In genomic region chr13:24038405-24038804, GRCh38 we compare ENCODE assay signal across 11 cellular contexts.
DNase-seq lines count a peak whose midpoint lies in the region; ATAC-seq and TF ChIP-seq lines count a peak whose summit lies in the region.
"Had no signal": no experiment of that assay in that cellular context is flagged by ENCODE, and none has a peak within 500 bp of the region (broad histone marks: within the 10 kb centered on the region; RNA-seq: fewer than 3 reads in every experiment).

No MANE protein-coding gene starts in this region.

- no peak overlapping the region for H3K4ac ChIP-seq in mesenchymal stem cell (ENCODE audit: low read depth in 1 of 2, low read length in 2 of 2)

- in situ Hi-C loops in astrocyte of the spinal cord (cut with HindIII; ENCODE audit: low sequenced_read_pairs) = no loop called here

- H3K27ac Mint-ChIP-seq in activated naive CD4-positive, alpha-beta T cell treated with anti-CD3 and anti-CD28 coated beads for 36 hours = no peak overlapping the region
- H3K27ac Mint-ChIP-seq: IgD-negative memory B cell had no signal

- WGBS in mesenchymal stem cell = 45% methylated on average over 6 of the region's 9 CpGs

- H3K4me1 ChIP-seq in mesenchymal stem cell (ENCODE audit: control insufficient read depth, insufficient read depth, low read depth, low read length) = peaks cover 12% of the 10 kb centered on the region
- H3K4me1 ChIP-seq in uterus = peaks cover 6 to 7% of the 10 kb centered on the region in 2 donors
- peaks cover 9 to 14% of the 10 kb centered on the region in 2 donors for H3K4me1 ChIP-seq in left lung

- no peaks in the 10 kb centered on the region for H3K36me3 Mint-ChIP-seq in activated naive CD4-positive, alpha-beta T cell treated with anti-CD3 and anti-CD28 coated beads for 36 hours (ENCODE audit: low read depth)
- H3K36me3 Mint-ChIP-seq: IgD-negative memory B cell had no signal

- H2BK5ac ChIP-seq in mesenchymal stem cell (ENCODE audit: low read depth, low read length, poor library complexity, severe bottlenecking) = no peak overlapping the region

- H3K14ac ChIP-seq in mesenchymal stem cell (ENCODE audit: low read length in 2 of 2) = no peak overlapping the region

- no peak overlapping the region for H3K18ac ChIP-seq in mesenchymal stem cell (ENCODE audit: low read depth in 1 of 2, low read length in 2 of 2)

- ATAC-seq in left lung (no peak), GM19452 (IDR thresholded peaks at IDR 0.05; ENCODE audit: unreplicated experiment) (no peak), Right ventricle myocardium superior (ENCODE audit: poor library complexity) (no peak)
- ATAC-seq: activated CD4-positive, CD25-positive, alpha-beta regulatory T cell treated with anti-CD3 and anti-CD28 coated beads, Interleukin-2, amount 50 U/mL, for 24 hours had no signal

- H3K4me1 Mint-ChIP-seq in activated naive CD4-positive, alpha-beta T cell treated with anti-CD3 and anti-CD28 coated beads for 36 hours (ENCODE audit: low read depth) = peaks cover 4% of the 10 kb centered on the region
- H3K4me1 Mint-ChIP-seq: IgD-negative memory B cell had no signal

- H3K27ac ChIP-seq in mesenchymal stem cell (ENCODE audit: low read length, poor library complexity, severe bottlenecking) = peak overlapping the region; percentile 33
- H3K27ac ChIP-seq in uterus = peak overlapping the region; percentile 20 to 34
- H3K27ac ChIP-seq in left lung = no peak overlapping the region
- H3K27ac ChIP-seq: thyroid gland had no signal

- peak overlapping the region; percentile 29 for H3K9ac ChIP-seq in mesenchymal stem cell (ENCODE audit: low read length)

- no peak overlapping the region for H3K4me3 Mint-ChIP-seq in activated naive CD4-positive, alpha-beta T cell treated with anti-CD3 and anti-CD28 coated beads for 36 hours
- H3K4me3 Mint-ChIP-seq: IgD-negative memory B cell had no signal

- H4K91ac ChIP-seq in mesenchymal stem cell (ENCODE audit: low read length) = no peak overlapping the region

- H3K9me3 Mint-ChIP-seq in activated naive CD4-positive, alpha-beta T cell treated with anti-CD3 and anti-CD28 coated beads for 36 hours = no peaks in the 10 kb centered on the region

- no peak overlapping the region for H2BK120ac ChIP-seq in mesenchymal stem cell (ENCODE audit: low read depth, low read length)

- intact Hi-C loops in activated naive CD4-positive, alpha-beta T cell treated with anti-CD3 and anti-CD28 coated beads for 36 hours (cut with micrococcal nuclease) = no loop called here
- intact Hi-C loops in uterus (cut with DNase I; ENCODE audit: low total_unique reads) (no loop called here), left lung (cut with DNase I) (no loop called here), Right ventricle myocardium superior (cut with DNase I) (no loop called here)

- no peaks in the 10 kb centered on the region for H3K36me3 ChIP-seq in mesenchymal stem cell (ENCODE audit: control insufficient read depth in 1 of 2, insufficient read depth in 2 of 2, low read depth in 1 of 2, low read length in 2 of 2)
- H3K36me3 ChIP-seq in uterus = no peaks in the 10 kb centered on the region
- H3K36me3 ChIP-seq in left lung = no peaks in the 10 kb centered on the region
- H3K36me3 ChIP-seq: thyroid gland had no signal

- H2AFZ ChIP-seq in mesenchymal stem cell (ENCODE audit: low read depth, low read length) = no peak overlapping the region

- no peaks in the 10 kb centered on the region for H3K27me3 ChIP-seq in mesenchymal stem cell (ENCODE audit: control insufficient read depth in 1 of 2, insufficient read depth in 1 of 2, low read length in 2 of 2)
- H3K27me3 ChIP-seq in uterus = no peaks in the 10 kb centered on the region
- no peaks in the 10 kb centered on the region for H3K27me3 ChIP-seq in left lung
- H3K27me3 ChIP-seq: thyroid gland had no signal

- peak overlapping the region in 1 of 2 experiments; percentile 27 for H2BK12ac ChIP-seq in mesenchymal stem cell (ENCODE audit: low read length in 2 of 2)

- no peak overlapping the region for H3K23ac ChIP-seq in mesenchymal stem cell (ENCODE audit: low read length in 2 of 2)

- H3K4me3 ChIP-seq in astrocyte of the spinal cord (ENCODE audit: low read depth, low read length) (no peak overlapping the region), mesenchymal stem cell (ENCODE audit: insufficient read depth in 1 of 2, low read depth in 1 of 2, low read length in 2 of 2) (no peak overlapping the region), uterus (no peak overlapping the region), left lung (no peak overlapping the region)
- H3K4me3 ChIP-seq: thyroid gland had no signal

- peak overlapping the region; percentile 44 for H3K4me2 ChIP-seq in mesenchymal stem cell (ENCODE audit: low read length, poor library complexity, severe bottlenecking)

- no peak for TF ChIP-seq POLR2A in uterus (IDR thresholded peaks at IDR 0.05)

- no peak overlapping the region for H2BK15ac ChIP-seq in mesenchymal stem cell (ENCODE audit: low read depth, poor library complexity, severe bottlenecking)

- peak; percentile 21 for DNase-seq in activated naive CD4-positive, alpha-beta T cell treated with anti-CD3 and anti-CD28 coated beads for 36 hours
- no peak for DNase-seq in activated naive CD4-positive, alpha-beta T cell treated with anti-CD3 and anti-CD28 coated beads, Interleukin-2, amount 50 U/mL, for 16 hours
- DNase-seq in astrocyte of the spinal cord (ENCODE audit: low read depth, low spot score) (peak; percentile 68), mesenchymal stem cell (peak; percentile 89), uterus (no peak), left lung (no peak), Right ventricle myocardium superior (no peak)
- DNase-seq: thyroid gland had no signal

- no peak overlapping the region for H4K8ac ChIP-seq in mesenchymal stem cell (ENCODE audit: low read length)

- H3K27me3 Mint-ChIP-seq in activated naive CD4-positive, alpha-beta T cell treated with anti-CD3 and anti-CD28 coated beads for 36 hours (ENCODE audit: low read depth) = peaks cover 9% of the 10 kb centered on the region

- TF ChIP-seq CTCF in astrocyte of the spinal cord (IDR thresholded peaks at IDR 0.05; ENCODE audit: low read depth, low read length) (no peak), uterus (IDR thresholded peaks at IDR 0.05) (no peak), left lung (IDR thresholded peaks at IDR 0.05) (no peak)

- no peak overlapping the region for H2AK5ac ChIP-seq in mesenchymal stem cell (ENCODE audit: low read length, severe bottlenecking)

- no peaks in the 10 kb centered on the region for H3K79me1 ChIP-seq in mesenchymal stem cell (replicated peaks; ENCODE audit: low read length, poor library complexity, severe bottlenecking)

- CTCF ChIA-PET in activated naive CD4-positive, alpha-beta T cell treated with anti-CD3 and anti-CD28 coated beads for 36 hours (lab: Charles Lee) = no interaction called here

- H3K9me3 ChIP-seq in mesenchymal stem cell (ENCODE audit: control insufficient read depth, low read length) = no peaks in the 10 kb centered on the region
- H3K9me3 ChIP-seq in uterus = no peaks in the 10 kb centered on the region
- no peaks in the 10 kb centered on the region for H3K9me3 ChIP-seq in left lung
- H3K9me3 ChIP-seq: thyroid gland had no signal

Comparison
In these comparisons a context has a peak if more than half of its experiments do, and no peak if none do; other contexts are left out.
1. DNase-seq: peak in activated naive CD4-positive, alpha-beta T cell treated with anti-CD3 and anti-CD28 coated beads for 36 hours (single experiment), astrocyte of the spinal cord (single experiment) and mesenchymal stem cell (single experiment); none in activated naive CD4-positive, alpha-beta T cell treated with anti-CD3 and anti-CD28 coated beads, Interleukin-2, amount 50 U/mL, for 16 hours (single experiment), uterus (0 of 2), left lung (0 of 2) and Right ventricle myocardium superior (single experiment).
2. H3K27ac ChIP-seq: peak in mesenchymal stem cell (single experiment) and uterus (2 of 2); none in left lung (0 of 2).